ENCODE assay signal across 1 cellular context in the genomic region with DNA sequence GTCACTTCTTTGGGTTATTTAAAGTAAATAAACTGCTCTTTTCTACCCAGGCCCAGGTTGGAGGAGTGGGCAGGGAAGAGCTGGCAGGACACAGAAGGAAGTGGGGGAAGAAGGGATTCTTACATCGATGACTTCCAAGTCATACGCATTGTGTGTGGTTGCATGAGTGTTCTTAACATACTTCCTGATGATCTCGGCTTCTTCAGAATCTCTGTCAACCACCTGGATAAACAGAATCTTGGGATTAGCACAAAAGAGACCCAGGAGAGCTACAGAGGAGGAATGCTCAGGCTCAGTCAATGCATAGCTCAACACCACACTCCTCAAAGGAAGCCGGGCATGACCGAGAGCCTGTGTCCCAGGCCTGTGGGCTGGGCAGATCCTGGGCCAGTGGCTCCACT.
TF ChIP-seq lines count a peak whose summit lies in the region.

No MANE protein-coding gene starts in this region.

TF ChIP-seq in K562, 482 proteins besides CTCF, POLR2A, EP300 and RAD21:
- TF ChIP-seq ZNF764 (CRISPR knock-in tag; IDR thresholded peaks at IDR 0.05; ENCODE audit: low read depth), result no peak
- TF ChIP-seq, protein P1, sequence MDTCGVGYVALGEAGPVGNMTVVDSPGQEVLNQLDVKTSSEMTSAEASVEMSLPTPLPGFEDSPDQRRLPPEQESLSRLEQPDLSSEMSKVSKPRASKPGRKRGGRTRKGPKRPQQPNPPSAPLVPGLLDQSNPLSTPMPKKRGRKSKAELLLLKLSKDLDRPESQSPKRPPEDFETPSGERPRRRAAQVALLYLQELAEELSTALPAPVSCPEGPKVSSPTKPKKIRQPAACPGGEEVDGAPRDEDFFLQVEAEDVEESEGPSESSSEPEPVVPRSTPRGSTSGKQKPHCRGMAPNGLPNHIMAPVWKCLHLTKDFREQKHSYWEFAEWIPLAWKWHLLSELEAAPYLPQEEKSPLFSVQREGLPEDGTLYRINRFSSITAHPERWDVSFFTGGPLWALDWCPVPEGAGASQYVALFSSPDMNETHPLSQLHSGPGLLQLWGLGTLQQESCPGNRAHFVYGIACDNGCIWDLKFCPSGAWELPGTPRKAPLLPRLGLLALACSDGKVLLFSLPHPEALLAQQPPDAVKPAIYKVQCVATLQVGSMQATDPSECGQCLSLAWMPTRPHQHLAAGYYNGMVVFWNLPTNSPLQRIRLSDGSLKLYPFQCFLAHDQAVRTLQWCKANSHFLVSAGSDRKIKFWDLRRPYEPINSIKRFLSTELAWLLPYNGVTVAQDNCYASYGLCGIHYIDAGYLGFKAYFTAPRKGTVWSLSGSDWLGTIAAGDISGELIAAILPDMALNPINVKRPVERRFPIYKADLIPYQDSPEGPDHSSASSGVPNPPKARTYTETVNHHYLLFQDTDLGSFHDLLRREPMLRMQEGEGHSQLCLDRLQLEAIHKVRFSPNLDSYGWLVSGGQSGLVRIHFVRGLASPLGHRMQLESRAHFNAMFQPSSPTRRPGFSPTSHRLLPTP (IDR thresholded peaks at IDR 0.05; ENCODE audit: borderline replicate concordance, extremely low read depth, insufficient read length), result no peak
- TF ChIP-seq, protein P2, sequence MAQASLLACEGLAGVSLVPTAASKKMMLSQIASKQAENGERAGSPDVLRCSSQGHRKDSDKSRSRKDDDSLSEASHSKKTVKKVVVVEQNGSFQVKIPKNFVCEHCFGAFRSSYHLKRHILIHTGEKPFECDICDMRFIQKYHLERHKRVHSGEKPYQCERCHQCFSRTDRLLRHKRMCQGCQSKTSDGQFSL (CRISPR knock-in tag; IDR thresholded peaks at IDR 0.05), result no peak
- TF ChIP-seq, protein P2 (tag; IDR thresholded peaks at IDR 0.05), result no peak
